12 cellular contexts compared by ENCODE assay signal in genomic region chr10:130045091-130045652, GRCh38.
DNase-seq lines count a peak whose midpoint lies in the region; ATAC-seq, FAIRE-seq and TF ChIP-seq lines count a peak whose summit lies in the region.
"Had no signal": no experiment of that assay in that cellular context is flagged by ENCODE, and none has a peak within 500 bp of the region (broad histone marks: within the 10 kb centered on the region; RNA-seq: fewer than 3 reads in every experiment).

No MANE protein-coding gene starts in this region.

- H3K36me3 ChIP-seq in HepG2 (replicated peaks in 1 of 2; ENCODE audit: control insufficient read depth in 1 of 2, insufficient read depth in 2 of 2, low read length in 2 of 2) = no peaks in the 10 kb centered on the region
- no peaks in the 10 kb centered on the region for H3K36me3 ChIP-seq in right lobe of liver
- no peaks in the 10 kb centered on the region for H3K36me3 ChIP-seq in MG63
- H3K36me3 ChIP-seq: upper lobe of left lung had no signal

- TF ChIP-seq EP300 in HepG2 (IDR thresholded peaks at IDR 0.05; ENCODE audit: low read depth in 2 of 2, low read length in 2 of 2) = no peak
- TF ChIP-seq EP300 in HepG2 (CRISPR knock-in tag; IDR thresholded peaks at IDR 0.05; ENCODE audit: borderline replicate concordance) = no peak

- no peak for TF ChIP-seq RAD21 in HepG2 (CRISPR knock-in tag; IDR thresholded peaks at IDR 0.05)

- no TSS peak for BruUV-seq in HepG2 (replicated peaks; lab: Mats Ljungman, UMichigan)

- H3K4me3 ChIP-seq in HepG2 (replicated peaks in 1 of 3; ENCODE audit: insufficient read depth in 1 of 3, low read depth in 2 of 3, low read length in 3 of 3) (no peak overlapping the region), right lobe of liver (no peak overlapping the region), MG63 (peak overlapping the region; percentile 31), fibroblast of mammary gland (ENCODE audit: control insufficient read depth, low read depth, low read length) (no peak overlapping the region)
- H3K4me3 ChIP-seq: upper lobe of left lung had no signal

- no peak overlapping the region for H3K27ac Mint-ChIP-seq in T-helper 17 cell

- H3K27me3 ChIP-seq in HepG2 (ENCODE audit: control insufficient read depth in 1 of 2, insufficient read depth in 2 of 2, low read length in 2 of 2) (peaks cover 1 to 48% of the 10 kb centered on the region in 2 experiments), right lobe of liver (no peaks in the 10 kb centered on the region), MG63 (no peaks in the 10 kb centered on the region)

- no peak overlapping the region for H3K9ac ChIP-seq in HepG2 (ENCODE audit: insufficient read depth, low read depth, low read length)

- 80% methylated on average over 1 of the region's 30 CpGs for WGBS in HepG2 (ENCODE audit: low lambda C conversion rate)
- WGBS in right lobe of liver (ENCODE audit: insufficient coverage, low coverage, low lambda C conversion rate, missing lambda C conversion rate) = 73% methylated on average over 3 of the region's 30 CpGs

- peaks cover 2% of the 10 kb centered on the region for H3K36me3 Mint-ChIP-seq in T-helper 17 cell (ENCODE audit: low read depth)

- peaks cover 3% of the 10 kb centered on the region for H3K4me1 Mint-ChIP-seq in T-helper 17 cell

- no peaks in the 10 kb centered on the region for H4K20me1 ChIP-seq in HepG2 (ENCODE audit: insufficient read depth, low read length)

- DNase-seq in HepG2 (ENCODE audit: low spot score) (no peak), right lobe of liver (no peak), MG63 (peak; percentile 73), fibroblast of mammary gland (ENCODE audit: low read depth) (peak; percentile 48), T-helper 17 cell (no peak), inferior parietal cortex (ENCODE audit: extremely low spot score) (no peak)
- no peak for DNase-seq in activated naive CD4-positive, alpha-beta T cell treated with Interleukin-2 at 50 U/mL for 16 hours
- DNase-seq: foreskin melanocyte, NCI-H774, T1000 had no signal

- H3K9me3 ChIP-seq in HepG2 (ENCODE audit: low read length) (no peaks in the 10 kb centered on the region), right lobe of liver (no peaks in the 10 kb centered on the region), MG63 (no peaks in the 10 kb centered on the region), T-helper 17 cell (ENCODE audit: control insufficient read depth, low read length, poor library complexity, severe bottlenecking) (no peaks in the 10 kb centered on the region)
- H3K9me3 ChIP-seq: upper lobe of left lung had no signal

- peak; percentile 57 for TF ChIP-seq CTCF in HepG2 (CRISPR knock-in tag; IDR thresholded peaks at IDR 0.05)
- peak in 1 of 4 donors; percentile 10 for TF ChIP-seq CTCF in right lobe of liver (IDR thresholded peaks at IDR 0.05)
- TF ChIP-seq CTCF in fibroblast of mammary gland (conservative IDR thresholded peaks at IDR 0.05; ENCODE audit: control insufficient read depth, insufficient read depth, low read depth, low read length) = peak; percentile 48

- TF ChIP-seq POLR2A in HepG2 (IDR thresholded peaks at IDR 0.05; ENCODE audit: insufficient read depth in 1 of 2, low read depth in 2 of 2, low read length in 2 of 2) (no peak), right lobe of liver (IDR thresholded peaks at IDR 0.05) (no peak)

- H2AFZ ChIP-seq in HepG2 (ENCODE audit: low read length) = no peak overlapping the region

- intact Hi-C loops in HepG2 (cut with micrococcal nuclease; ENCODE audit: unreplicated experiment) = no loop called here
- intact Hi-C loops in right lobe of liver (cut with DNase I) = no loop called here

- peaks cover 19% of the 10 kb centered on the region for H3K27me3 Mint-ChIP-seq in T-helper 17 cell

- ATAC-seq in HepG2 (peak; percentile 76), right lobe of liver (no peak), T-helper 17 cell (no peak), GM21447 (IDR thresholded peaks at IDR 0.05; ENCODE audit: unreplicated experiment) (no peak)

- in situ Hi-C loops in HepG2 (cut with HindIII; ENCODE audit: extremely low pct_ligation_motif_present, low pct_unique_long_range_greater_than_20kb) = no loop called here

- no peaks in the 10 kb centered on the region for H3K4me1 ChIP-seq in HepG2 (ENCODE audit: insufficient read depth, low read length)
- H3K4me1 ChIP-seq in right lobe of liver = no peaks in the 10 kb centered on the region
- H3K4me1 ChIP-seq: upper lobe of left lung had no signal

- no peak overlapping the region for H3K4me3 Mint-ChIP-seq in T-helper 17 cell

- FAIRE-seq in HepG2 (lab: Jason Lieb, UNC) = no peak

- no peak overlapping the region for H3K4me2 ChIP-seq in HepG2 (ENCODE audit: low read depth, low read length)

- H3K79me2 ChIP-seq in HepG2 (ENCODE audit: insufficient read depth, low read length) = no peaks in the 10 kb centered on the region

- POLR2A ChIA-PET in HepG2 (lab: Yijun Ruan, JAX) = no interaction called here

- CTCF ChIA-PET in HepG2 (lab: Yijun Ruan, JAX; ENCODE audit: low intra/inter-chr PET ratio, low total read pairs) = no interaction called here

- H3K27ac ChIP-seq in HepG2 (ENCODE audit: extremely low read length, insufficient read depth, low read length) = no peak overlapping the region
- no peak overlapping the region for H3K27ac ChIP-seq in right lobe of liver
- H3K27ac ChIP-seq: upper lobe of left lung had no signal

TF ChIP-seq in HepG2, 621 proteins besides CTCF, POLR2A, EP300 and RAD21:
- no peak for TF ChIP-seq TRAFD1 (CRISPR knock-in tag; IDR thresholded peaks at IDR 0.05; ENCODE audit: borderline replicate concordance)
- TF ChIP-seq, protein P1, sequence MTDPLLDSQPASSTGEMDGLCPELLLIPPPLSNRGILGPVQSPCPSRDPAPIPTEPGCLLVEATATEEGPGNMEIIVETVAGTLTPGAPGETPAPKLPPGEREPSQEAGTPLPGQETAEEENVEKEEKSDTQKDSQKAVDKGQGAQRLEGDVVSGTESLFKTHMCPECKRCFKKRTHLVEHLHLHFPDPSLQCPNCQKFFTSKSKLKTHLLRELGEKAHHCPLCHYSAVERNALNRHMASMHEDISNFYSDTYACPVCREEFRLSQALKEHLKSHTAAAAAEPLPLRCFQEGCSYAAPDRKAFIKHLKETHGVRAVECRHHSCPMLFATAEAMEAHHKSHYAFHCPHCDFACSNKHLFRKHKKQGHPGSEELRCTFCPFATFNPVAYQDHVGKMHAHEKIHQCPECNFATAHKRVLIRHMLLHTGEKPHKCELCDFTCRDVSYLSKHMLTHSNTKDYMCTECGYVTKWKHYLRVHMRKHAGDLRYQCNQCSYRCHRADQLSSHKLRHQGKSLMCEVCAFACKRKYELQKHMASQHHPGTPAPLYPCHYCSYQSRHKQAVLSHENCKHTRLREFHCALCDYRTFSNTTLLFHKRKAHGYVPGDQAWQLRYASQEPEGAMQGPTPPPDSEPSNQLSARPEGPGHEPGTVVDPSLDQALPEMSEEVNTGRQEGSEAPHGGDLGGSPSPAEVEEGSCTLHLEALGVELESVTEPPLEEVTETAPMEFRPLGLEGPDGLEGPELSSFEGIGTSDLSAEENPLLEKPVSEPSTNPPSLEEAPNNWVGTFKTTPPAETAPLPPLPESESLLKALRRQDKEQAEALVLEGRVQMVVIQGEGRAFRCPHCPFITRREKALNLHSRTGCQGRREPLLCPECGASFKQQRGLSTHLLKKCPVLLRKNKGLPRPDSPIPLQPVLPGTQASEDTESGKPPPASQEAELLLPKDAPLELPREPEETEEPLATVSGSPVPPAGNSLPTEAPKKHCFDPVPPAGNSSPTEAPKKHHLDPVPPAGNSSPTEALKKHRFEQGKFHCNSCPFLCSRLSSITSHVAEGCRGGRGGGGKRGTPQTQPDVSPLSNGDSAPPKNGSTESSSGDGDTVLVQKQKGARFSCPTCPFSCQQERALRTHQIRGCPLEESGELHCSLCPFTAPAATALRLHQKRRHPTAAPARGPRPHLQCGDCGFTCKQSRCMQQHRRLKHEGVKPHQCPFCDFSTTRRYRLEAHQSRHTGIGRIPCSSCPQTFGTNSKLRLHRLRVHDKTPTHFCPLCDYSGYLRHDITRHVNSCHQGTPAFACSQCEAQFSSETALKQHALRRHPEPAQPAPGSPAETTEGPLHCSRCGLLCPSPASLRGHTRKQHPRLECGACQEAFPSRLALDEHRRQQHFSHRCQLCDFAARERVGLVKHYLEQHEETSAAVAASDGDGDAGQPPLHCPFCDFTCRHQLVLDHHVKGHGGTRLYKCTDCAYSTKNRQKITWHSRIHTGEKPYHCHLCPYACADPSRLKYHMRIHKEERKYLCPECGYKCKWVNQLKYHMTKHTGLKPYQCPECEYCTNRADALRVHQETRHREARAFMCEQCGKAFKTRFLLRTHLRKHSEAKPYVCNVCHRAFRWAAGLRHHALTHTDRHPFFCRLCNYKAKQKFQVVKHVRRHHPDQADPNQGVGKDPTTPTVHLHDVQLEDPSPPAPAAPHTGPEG (CRISPR knock-in tag; IDR thresholded peaks at IDR 0.05) = no peak
- TF ChIP-seq STAG1 (CRISPR knock-in tag; IDR thresholded peaks at IDR 0.05) = peak; percentile 37

Comparison
In these comparisons a context has a peak if more than half of its experiments do, and no peak if none do; other contexts are left out.
1. DNase-seq: peak in MG63 (single experiment) and fibroblast of mammary gland (single experiment); none in HepG2 (single experiment), right lobe of liver (0 of 3), T-helper 17 cell (0 of 3), activated naive CD4-positive, alpha-beta T cell treated with Interleukin-2 at 50 U/mL for 16 hours (single experiment) and inferior parietal cortex (single experiment).